Comparison of ENCODE assay signal across 8 cellular contexts in the genomic region with DNA sequence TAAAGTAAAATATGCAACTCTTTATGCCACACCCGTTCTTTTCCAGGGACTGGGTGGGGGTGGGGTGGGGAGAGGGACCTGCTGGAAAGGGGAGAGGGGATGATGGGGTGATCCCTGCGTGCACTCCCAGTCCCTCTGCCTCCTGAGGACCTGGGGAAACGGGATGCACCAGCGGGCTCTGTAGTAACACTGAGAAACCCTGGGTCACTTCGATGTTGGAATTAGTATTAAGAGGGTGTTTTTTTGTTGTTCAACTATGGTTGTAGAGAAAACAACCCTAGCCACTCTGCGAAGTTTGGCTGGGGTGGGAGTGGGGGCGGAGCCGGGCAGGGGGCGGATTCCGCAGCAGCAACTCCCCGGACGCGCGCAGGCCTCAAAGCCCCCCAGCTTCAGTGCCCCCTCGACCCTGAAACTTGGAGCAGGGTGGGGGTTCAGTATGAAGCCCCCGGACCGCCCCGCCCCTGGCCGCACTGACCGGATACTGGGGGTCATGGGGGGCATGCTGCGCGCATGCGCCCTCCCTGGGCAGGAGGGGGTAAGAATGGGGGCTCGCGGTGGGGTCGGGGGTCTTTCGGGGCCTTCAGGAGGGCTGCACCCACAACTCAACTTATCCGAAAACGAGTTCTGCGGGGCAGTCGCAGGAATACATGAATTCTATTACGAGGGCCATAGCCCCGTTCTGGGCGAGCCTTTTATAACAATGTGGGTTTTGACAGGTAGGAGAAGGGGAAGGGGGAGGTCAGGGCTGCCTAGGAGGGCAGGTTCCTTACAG. TPM values are rescaled to one million over a fixed set of nuclear protein-coding genes. Genes with fewer than 3 reads are reported as not detected.
DNase-seq lines count a peak whose midpoint lies in the region; ATAC-seq and TF ChIP-seq lines count a peak whose summit lies in the region.

No MANE protein-coding gene starts in this region.

- POLR2A ChIA-PET in MCF 10A (lab: Yijun Ruan, JAX): no interaction called here

- no peaks in the 10 kb centered on the region for H3K36me3 Mint-ChIP-seq in MCF 10A (ENCODE audit: insufficient read depth, unreplicated experiment)
- no peaks in the 10 kb centered on the region for H3K36me3 Mint-ChIP-seq in stimulated activated memory B cell treated with anti-CD40 and anti-IgM and Interleukin-4, amounts not matched to agents 10 μg/mL and 1 μg/mL and 100 μg/mL, for 72 hours

- H3K9me3 ChIP-seq in HUES64 (ENCODE audit: insufficient read depth, low read depth, low read length): no peaks in the 10 kb centered on the region

- WGBS in HUES64: 2% methylated on average over 34 of the region's 34 CpGs

- no peak for DNase-seq in MCF 10A (ENCODE audit: unreplicated experiment)
- no peak for DNase-seq in cerebellar cortex (ENCODE audit: low spot score)
- DNase-seq in foreskin fibroblast: no peak

- H3K9ac ChIP-seq in HUES64 (ENCODE audit: low read depth, low read length): no peak overlapping the region

- no TSS peak for BruUV-seq in MCF 10A (replicated peaks; lab: Mats Ljungman, UMichigan)

- H3K27me3 Mint-ChIP-seq in MCF 10A (ENCODE audit: insufficient read depth, unreplicated experiment): peaks cover under 1% of the 10 kb centered on the region
- peaks cover 68% of the 10 kb centered on the region for H3K27me3 Mint-ChIP-seq in stimulated activated memory B cell treated with anti-CD40 and anti-IgM and Interleukin-4, amounts not matched to agents 10 μg/mL and 1 μg/mL and 100 μg/mL, for 72 hours

- TF ChIP-seq CTCF in MCF 10A (IDR thresholded peaks at IDR 0.05; ENCODE audit: unreplicated experiment) (no peak), foreskin fibroblast (IDR thresholded peaks at IDR 0.05; ENCODE audit: low read depth, low read length) (no peak)

- CTCF ChIA-PET in MCF 10A (lab: Yijun Ruan, JAX): no interaction called here

- H3K4me3 ChIP-seq in HUES64 (ENCODE audit: low read length) (peak overlapping the region; percentile 78), foreskin fibroblast (ENCODE audit: low read depth in 1 of 2, low read length in 2 of 2) (no peak overlapping the region)

- no peaks in the 10 kb centered on the region for H3K9me3 Mint-ChIP-seq in MCF 10A (ENCODE audit: unreplicated experiment)
- no peaks in the 10 kb centered on the region for H3K9me3 Mint-ChIP-seq in stimulated activated memory B cell treated with anti-CD40 and anti-IgM and Interleukin-4, amounts not matched to agents 10 μg/mL and 1 μg/mL and 100 μg/mL, for 72 hours

- no peaks in the 10 kb centered on the region for H3K4me1 Mint-ChIP-seq in MCF 10A (ENCODE audit: insufficient read depth, unreplicated experiment)
- peaks cover 33% of the 10 kb centered on the region for H3K4me1 Mint-ChIP-seq in stimulated activated memory B cell treated with anti-CD40 and anti-IgM and Interleukin-4, amounts not matched to agents 10 μg/mL and 1 μg/mL and 100 μg/mL, for 72 hours

- intact Hi-C loops in MCF 10A (cut with micrococcal nuclease): no loop called here

- peaks cover 18% of the 10 kb centered on the region for H3K36me3 ChIP-seq in HUES64 (ENCODE audit: insufficient read depth, low read length)

- peaks cover 22% of the 10 kb centered on the region for H3K4me1 ChIP-seq in HUES64 (ENCODE audit: insufficient read depth, low read length)

- no peak overlapping the region; the same call in 1 of the 2 replicates for H3K27ac ChIP-seq in HUES64 (ENCODE audit: low read depth, low read length)
- peak overlapping the region; percentile 80 for H3K27ac ChIP-seq in layer of hippocampus (ENCODE audit: low read depth, low read length)

- no peak for ATAC-seq in stimulated activated memory B cell treated with anti-CD40 and anti-IgM and Interleukin-4, amounts not matched to agents 10 μg/mL and 1 μg/mL and 100 μg/mL, for 72 hours
- ATAC-seq in HG02852 (IDR thresholded peaks at IDR 0.05; ENCODE audit: unreplicated experiment): no peak
- ATAC-seq in GM21447 (IDR thresholded peaks at IDR 0.05; ENCODE audit: unreplicated experiment): no peak

- H3K27me3 ChIP-seq in HUES64 (ENCODE audit: insufficient read depth, low read length) (peaks cover 26% of the 10 kb centered on the region), layer of hippocampus (ENCODE audit: control insufficient read depth, insufficient read depth, low read length) (no peaks in the 10 kb centered on the region)

- peak overlapping the region; percentile 38 for H3K4me3 Mint-ChIP-seq in MCF 10A (ENCODE audit: unreplicated experiment)
- H3K4me3 Mint-ChIP-seq in stimulated activated memory B cell treated with anti-CD40 and anti-IgM and Interleukin-4, amounts not matched to agents 10 μg/mL and 1 μg/mL and 100 μg/mL, for 72 hours: peak overlapping the region; percentile 41

- H3K27ac Mint-ChIP-seq in MCF 10A (ENCODE audit: low read depth, unreplicated experiment): no peak overlapping the region
- H3K27ac Mint-ChIP-seq in stimulated activated memory B cell treated with anti-CD40 and anti-IgM and Interleukin-4, amounts not matched to agents 10 μg/mL and 1 μg/mL and 100 μg/mL, for 72 hours: no peak overlapping the region

RNA-seq across cellular contexts. Expression of a gene that starts 1.3 kb away (rescaled TPM):
- polyA plus RNA-seq in HUES64 (2013, experiment 1 of 2): 15.7 TPM
- polyA plus RNA-seq in HUES64 (2013, experiment 2 of 2): 20.7 TPM
- total RNA-seq in MCF 10A (2022): 0.37 and 0.83 TPM in 2 replicates

RNA-seq across cellular contexts. Expression of a gene that starts 5.3 kb away (rescaled TPM):
- polyA plus RNA-seq in HUES64 (2013, experiment 1 of 2): 44.3 TPM
- polyA plus RNA-seq in HUES64 (2013, experiment 2 of 2): 48.2 TPM
- total RNA-seq in MCF 10A (2022): 1.7 and 2.0 TPM in 2 replicates

RNA-seq across cellular contexts. Expression of a gene that starts 19.0 kb away (rescaled TPM):
- polyA plus RNA-seq in HUES64 (2013, experiment 1 of 2): 19.0 TPM
- polyA plus RNA-seq in HUES64 (2013, experiment 2 of 2): 17.6 TPM
- 32.0 and 38.0 TPM in 2 replicates for total RNA-seq in MCF 10A (2022)

RNA-seq across cellular contexts. Expression of a gene that starts 23.0 kb away (rescaled TPM):
- 1.8 TPM for polyA plus RNA-seq in HUES64 (2013, experiment 1 of 2)
- polyA plus RNA-seq in HUES64 (2013, experiment 2 of 2): 1.5 TPM
- total RNA-seq in MCF 10A (2022): 0.29 and 0.40 TPM in 2 replicates
